ENCODE assay signal across 37 cellular contexts in genomic region chr4:150588341-150588740, GRCh38. TPM values are rescaled to one million over a fixed set of nuclear protein-coding genes. Genes with fewer than 3 reads are reported as not detected.
DNase-seq lines count a peak whose midpoint lies in the region; TF ChIP-seq lines count a peak whose summit lies in the region.
"Had no signal": no experiment of that assay in that cellular context is flagged by ENCODE, and none has a peak within 500 bp of the region (broad histone marks: within the 10 kb centered on the region; RNA-seq: fewer than 3 reads in every experiment).

No MANE protein-coding gene starts in this region.

- H3K4me3 ChIP-seq in Peyer's patch (peak overlapping the region in 2 of 4 donors; percentile 15 to 46), muscle layer of duodenum (ENCODE audit: low read depth in 1 of 2, low read length in 2 of 2) (peak overlapping the region; percentile 66 to 81), transverse colon (peak overlapping the region; percentile 1 to 52 (median 38))
- H3K4me3 ChIP-seq: BLaER1 treated with 17β-estradiol and CSF1 and Interleukin-3, amounts not matched to agents 10 nM and 100 nM; HAP-1; PC-9; right atrium auricular region; smooth muscle cell; testis; vagina had no signal

- TF ChIP-seq POLR2A in Peyer's patch (IDR thresholded peaks at IDR 0.05): no peak
- no peak for TF ChIP-seq POLR2A in transverse colon (IDR thresholded peaks at IDR 0.05)

- H3K27ac ChIP-seq in Peyer's patch (peak overlapping the region in 3 of 4 donors; percentile 1 to 86 (median 21)), muscle layer of duodenum (ENCODE audit: low read length) (peak overlapping the region; percentile 94), transverse colon (peak overlapping the region; percentile 82 to 89 (median 85))
- H3K27ac ChIP-seq: BLaER1 treated with 17β-estradiol and CSF1 and Interleukin-3, amounts not matched to agents 10 nM and 100 nM; PC-9; right atrium auricular region; testis; vagina had no signal

- peaks cover 0 to 10% (median 0%) of the 10 kb centered on the region in 3 donors for H3K36me3 ChIP-seq in Peyer's patch
- H3K36me3 ChIP-seq in muscle layer of duodenum (ENCODE audit: control insufficient read depth in 1 of 2, insufficient read depth in 2 of 2, low read length in 2 of 2): no peaks in the 10 kb centered on the region
- H3K36me3 ChIP-seq in transverse colon: peaks cover 0 to 5% (median 0%) of the 10 kb centered on the region in 4 donors
- H3K36me3 ChIP-seq: HAP-1, right atrium auricular region had no signal

- H3K9me3 Mint-ChIP-seq in brain (peaks cover 0 to 6% (median 0%) of the 10 kb centered on the region in 5 experiments), chondrocyte (ENCODE audit: low read depth) (no peaks in the 10 kb centered on the region)
- H3K9me3 Mint-ChIP-seq: activated naive CD4-positive, alpha-beta T cell treated with anti-CD3 and anti-CD28 coated beads, Interleukin-2, amount 50 U/mL, for 72 hours; activated T-helper 2 cell treated with anti-CD3 and anti-CD28 coated beads, Interferon-gamma antibody, Interleukin-2, Interleukin-4, amounts not matched to agents 10 μg/mL and 5 μg/mL and 100 μg/mL, durations not matched to agents 14 hours and 24 hours and 36 hours; stimulated activated naive CD8-positive, alpha-beta T cell treated with anti-CD3 and anti-CD28 coated beads, Interleukin-15, Interleukin-2, amounts not matched to agents 100 ng/mL and 50 ng/mL, for 24 hours; T-helper 2 cell treated with Interferon-gamma antibody and Interleukin-4, amounts not matched to agents 5 μg/mL and 100 μg/mL, for 36 hours had no signal

- H3K4me1 Mint-ChIP-seq in brain: peaks cover 15% of the 10 kb centered on the region
- H3K4me1 Mint-ChIP-seq in chondrocyte (ENCODE audit: low read depth): peaks cover 59% of the 10 kb centered on the region
- H3K4me1 Mint-ChIP-seq: activated CD4-positive, alpha-beta memory T cell treated with anti-CD3 and anti-CD28 coated beads, Interleukin-2, amount 10 ng/mL, durations not matched to agents 7 days and 5 days had no signal

- peak overlapping the region in 3 of 5 experiments; percentile 74 to 86 (median 83) for H3K27ac Mint-ChIP-seq in brain
- H3K27ac Mint-ChIP-seq in chondrocyte (ENCODE audit: unreplicated experiment): no peak overlapping the region
- H3K27ac Mint-ChIP-seq: activated CD4-positive, alpha-beta memory T cell treated with anti-CD3 and anti-CD28 coated beads, Interleukin-2, amount 10 ng/mL, durations not matched to agents 7 days and 5 days; activated naive CD4-positive, alpha-beta T cell treated with anti-CD3 and anti-CD28 coated beads, Interleukin-2, amount 50 U/mL, for 72 hours; activated T-helper 2 cell treated with anti-CD3 and anti-CD28 coated beads, Interferon-gamma antibody, Interleukin-2, Interleukin-4, amounts not matched to agents 10 μg/mL and 5 μg/mL and 100 μg/mL, durations not matched to agents 14 hours and 24 hours and 36 hours; stimulated activated naive CD8-positive, alpha-beta T cell treated with anti-CD3 and anti-CD28 coated beads, Interleukin-15, Interleukin-2, amounts not matched to agents 100 ng/mL and 50 ng/mL, for 24 hours; T-helper 2 cell treated with Interferon-gamma antibody and Interleukin-4, amounts not matched to agents 5 μg/mL and 100 μg/mL, for 36 hours had no signal

- intact Hi-C loops in transverse colon (cut with DNase I; ENCODE audit: low total_unique reads): no loop called here

- H3K9me3 ChIP-seq in Peyer's patch (no peaks in the 10 kb centered on the region), muscle layer of duodenum (ENCODE audit: control insufficient read depth in 1 of 2, low read length in 2 of 2) (no peaks in the 10 kb centered on the region), transverse colon (no peaks in the 10 kb centered on the region)
- H3K9me3 ChIP-seq: HAP-1, right atrium auricular region, testis, vagina had no signal

- no peak for TF ChIP-seq EP300 in transverse colon (IDR thresholded peaks at IDR 0.05; ENCODE audit: low read depth)

- in situ Hi-C loops in transverse colon (cut with MboI; ENCODE audit: low pct_ligation_motif_present in 1 of 4, low pct_unique_long_range_greater_than_20kb in 1 of 4, low sequenced_read_pairs in 3 of 4): loop anchor here in 2 of 4 donors (10.0 to 25.0 kb wide), 2 partner anchors 276 to 284 kb away; no protein-coding TSS in a partner anchor

- H3K27me3 Mint-ChIP-seq in brain (peaks cover 45% of the 10 kb centered on the region), chondrocyte (ENCODE audit: low read depth) (no peaks in the 10 kb centered on the region)
- H3K27me3 Mint-ChIP-seq: activated CD4-positive, alpha-beta memory T cell treated with anti-CD3 and anti-CD28 coated beads, Interleukin-2, amount 10 ng/mL, durations not matched to agents 7 days and 5 days; naive thymus-derived CD4-positive, alpha-beta T cell; stimulated activated naive CD8-positive, alpha-beta T cell treated with anti-CD3 and anti-CD28 coated beads, Interleukin-15, Interleukin-2, amounts not matched to agents 100 ng/mL and 50 ng/mL, for 24 hours had no signal

- H3K27me3 ChIP-seq in Peyer's patch (no peaks in the 10 kb centered on the region), muscle layer of duodenum (ENCODE audit: low read depth, low read length) (no peaks in the 10 kb centered on the region), transverse colon (no peaks in the 10 kb centered on the region)
- H3K27me3 ChIP-seq: BLaER1 treated with 17β-estradiol and CSF1 and Interleukin-3, amounts not matched to agents 10 nM and 100 nM; right atrium auricular region; testis; vagina had no signal

- no peak for DNase-seq in Peyer's patch
- DNase-seq in transverse colon: no peak
- DNase-seq in iPS-NIHi11 (ENCODE audit: low spot score): no peak
- DNase-seq in chondrocyte (ENCODE audit: low spot score): no peak
- no peak for DNase-seq in NCI-H1092 (lab: John Stamatoyannopoulos, UW)
- DNase-seq: activated CD4-positive, alpha-beta memory T cell treated with anti-CD3 and anti-CD28 coated beads, Interleukin-2, amount 10 ng/mL, durations not matched to agents 7 days and 5 days; activated CD8-positive, alpha-beta memory T cell treated with anti-CD3 and anti-CD28 coated beads, Interleukin-2, amount 50 U/mL, for 4 hours; central memory CD4-positive, alpha-beta T cell; dermis blood vessel endothelial cell; foreskin fibroblast; head of caudate nucleus; Karpas-422; kidney; left ventricle myocardium superior; naive thymus-derived CD4-positive, alpha-beta T cell; NCI-H1436; NCI-H2081 treated with DMSO at 0.1 percent for 48 hours; NCI-H2227 treated with DMSO at 0.1 percent for 48 hours; NCI-H526 treated with DMSO at 0.1 percent for 48 hours; PC-9; Right ventricle myocardium superior; stimulated activated CD4-positive, alpha-beta T cell treated with anti-CD3 and anti-CD28 coated beads, Interleukin-1b, Interleukin-23, amount 100 ng/mL, for 48 hours; testis had no signal

- H3K4me1 ChIP-seq in Peyer's patch: no peaks in the 10 kb centered on the region
- H3K4me1 ChIP-seq in muscle layer of duodenum (ENCODE audit: control insufficient read depth in 1 of 2, insufficient read depth in 2 of 2, low read length in 2 of 2): no peaks in the 10 kb centered on the region
- peaks cover 0 to 8% (median 0%) of the 10 kb centered on the region in 4 donors for H3K4me1 ChIP-seq in transverse colon
- H3K4me1 ChIP-seq: BLaER1 treated with 17β-estradiol and CSF1 and Interleukin-3, amounts not matched to agents 10 nM and 100 nM; testis; vagina had no signal

- TF ChIP-seq CTCF in Peyer's patch (IDR thresholded peaks at IDR 0.05) (no peak), brain (conservative IDR thresholded peaks at IDR 0.05) (no peak), transverse colon (IDR thresholded peaks at IDR 0.05) (no peak), chondrocyte (IDR thresholded peaks at IDR 0.05) (no peak)

- H3K36me3 Mint-ChIP-seq in brain (peaks cover 26% of the 10 kb centered on the region), chondrocyte (ENCODE audit: low read depth) (no peaks in the 10 kb centered on the region)

- 70% methylated on average over 1 of the region's 1 CpG; no CpG with 5 or more reads in 1 of the 2 donors for WGBS in transverse colon (ENCODE audit: low coverage in 1 of 2), 2 donors

- H3K4me3 Mint-ChIP-seq in brain (peak overlapping the region in 4 of 5 experiments; percentile 46 to 89 (median 77)), chondrocyte (ENCODE audit: unreplicated experiment) (no peak overlapping the region)
- H3K4me3 Mint-ChIP-seq: activated CD4-positive, alpha-beta memory T cell treated with anti-CD3 and anti-CD28 coated beads, Interleukin-2, amount 10 ng/mL, durations not matched to agents 7 days and 5 days; naive thymus-derived CD4-positive, alpha-beta T cell; stimulated activated naive CD8-positive, alpha-beta T cell treated with anti-CD3 and anti-CD28 coated beads, Interleukin-15, Interleukin-2, amounts not matched to agents 100 ng/mL and 50 ng/mL, for 24 hours; T-helper 2 cell treated with Interferon-gamma antibody and Interleukin-4, amounts not matched to agents 5 μg/mL and 100 μg/mL, for 36 hours had no signal

RNA-seq across cellular contexts. Expression of gene MAB21L2, which starts 6.4 kb away (rescaled TPM):
- total RNA-seq in Peyer's patch (10 to 100 TPM in 3 of 4 donors, 1 to 10 TPM in 1; 3.9 to 55.3 (median 18.7) TPM), transverse colon (100 to 1,000 TPM in 1 of 4 donors, 10 to 100 TPM in 3; 63.0 to 106 (median 78.9) TPM), chondrocyte (4.2 to 48.3 TPM (median 4.6 TPM) in 3 replicates)
- polyA plus RNA-seq in brain (ENCODE audit: insufficient read depth, low read depth, low replicate concordance): not detected
- total RNA-seq: activated CD4-positive, alpha-beta memory T cell treated with anti-CD3 and anti-CD28 coated beads, Interleukin-2, amount 10 ng/mL, durations not matched to agents 7 days and 5 days; activated naive CD4-positive, alpha-beta T cell treated with anti-CD3 and anti-CD28 coated beads, Interleukin-2, amount 50 U/mL, for 72 hours; activated T-helper 2 cell treated with anti-CD3 and anti-CD28 coated beads, Interferon-gamma antibody, Interleukin-2, Interleukin-4, amounts not matched to agents 10 μg/mL and 5 μg/mL and 100 μg/mL, durations not matched to agents 14 hours and 24 hours and 36 hours; esophagus mucosa; G401; HepG2; naive thymus-derived CD4-positive, alpha-beta T cell; PC-9; testis had no signal
- polyA plus RNA-seq: HepG2; naive thymus-derived CD4-positive, alpha-beta T cell had no signal

Comparison
In these comparisons a context has a peak if more than half of its experiments do, and no peak if none do; other contexts are left out.
1. H3K27ac ChIP-seq: peak in every context shown above with its lines; median percentile 94 in muscle layer of duodenum; 85 in transverse colon; 21 in Peyer's patch.